2 cellular contexts compared by ENCODE assay signal in the genomic region with DNA sequence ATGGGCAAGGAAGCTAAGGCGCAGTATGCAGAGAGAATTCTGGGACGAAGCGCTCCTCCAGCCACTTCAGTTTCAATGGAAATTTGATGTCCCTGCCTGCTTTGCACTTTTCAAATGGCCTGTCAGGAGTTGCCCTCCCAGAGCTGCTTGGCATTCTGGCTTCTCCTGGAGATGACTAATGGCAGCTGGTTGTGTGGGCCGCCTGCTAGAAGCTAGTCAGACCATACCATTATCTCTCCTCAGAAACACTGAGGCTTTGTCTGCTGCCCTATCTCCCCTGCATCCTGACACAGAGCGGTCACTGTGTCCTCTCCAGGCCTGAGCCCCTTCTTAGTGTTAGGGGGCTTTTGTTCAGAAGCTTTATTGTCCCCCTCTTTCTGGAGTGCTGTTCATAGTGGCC.
TF ChIP-seq lines count a peak whose summit lies in the region.

No MANE protein-coding gene starts in this region.

TF ChIP-seq in GM23338, 12 proteins besides CTCF, POLR2A, EP300 and RAD21 (continued from another document):
- TF ChIP-seq, protein P1, sequence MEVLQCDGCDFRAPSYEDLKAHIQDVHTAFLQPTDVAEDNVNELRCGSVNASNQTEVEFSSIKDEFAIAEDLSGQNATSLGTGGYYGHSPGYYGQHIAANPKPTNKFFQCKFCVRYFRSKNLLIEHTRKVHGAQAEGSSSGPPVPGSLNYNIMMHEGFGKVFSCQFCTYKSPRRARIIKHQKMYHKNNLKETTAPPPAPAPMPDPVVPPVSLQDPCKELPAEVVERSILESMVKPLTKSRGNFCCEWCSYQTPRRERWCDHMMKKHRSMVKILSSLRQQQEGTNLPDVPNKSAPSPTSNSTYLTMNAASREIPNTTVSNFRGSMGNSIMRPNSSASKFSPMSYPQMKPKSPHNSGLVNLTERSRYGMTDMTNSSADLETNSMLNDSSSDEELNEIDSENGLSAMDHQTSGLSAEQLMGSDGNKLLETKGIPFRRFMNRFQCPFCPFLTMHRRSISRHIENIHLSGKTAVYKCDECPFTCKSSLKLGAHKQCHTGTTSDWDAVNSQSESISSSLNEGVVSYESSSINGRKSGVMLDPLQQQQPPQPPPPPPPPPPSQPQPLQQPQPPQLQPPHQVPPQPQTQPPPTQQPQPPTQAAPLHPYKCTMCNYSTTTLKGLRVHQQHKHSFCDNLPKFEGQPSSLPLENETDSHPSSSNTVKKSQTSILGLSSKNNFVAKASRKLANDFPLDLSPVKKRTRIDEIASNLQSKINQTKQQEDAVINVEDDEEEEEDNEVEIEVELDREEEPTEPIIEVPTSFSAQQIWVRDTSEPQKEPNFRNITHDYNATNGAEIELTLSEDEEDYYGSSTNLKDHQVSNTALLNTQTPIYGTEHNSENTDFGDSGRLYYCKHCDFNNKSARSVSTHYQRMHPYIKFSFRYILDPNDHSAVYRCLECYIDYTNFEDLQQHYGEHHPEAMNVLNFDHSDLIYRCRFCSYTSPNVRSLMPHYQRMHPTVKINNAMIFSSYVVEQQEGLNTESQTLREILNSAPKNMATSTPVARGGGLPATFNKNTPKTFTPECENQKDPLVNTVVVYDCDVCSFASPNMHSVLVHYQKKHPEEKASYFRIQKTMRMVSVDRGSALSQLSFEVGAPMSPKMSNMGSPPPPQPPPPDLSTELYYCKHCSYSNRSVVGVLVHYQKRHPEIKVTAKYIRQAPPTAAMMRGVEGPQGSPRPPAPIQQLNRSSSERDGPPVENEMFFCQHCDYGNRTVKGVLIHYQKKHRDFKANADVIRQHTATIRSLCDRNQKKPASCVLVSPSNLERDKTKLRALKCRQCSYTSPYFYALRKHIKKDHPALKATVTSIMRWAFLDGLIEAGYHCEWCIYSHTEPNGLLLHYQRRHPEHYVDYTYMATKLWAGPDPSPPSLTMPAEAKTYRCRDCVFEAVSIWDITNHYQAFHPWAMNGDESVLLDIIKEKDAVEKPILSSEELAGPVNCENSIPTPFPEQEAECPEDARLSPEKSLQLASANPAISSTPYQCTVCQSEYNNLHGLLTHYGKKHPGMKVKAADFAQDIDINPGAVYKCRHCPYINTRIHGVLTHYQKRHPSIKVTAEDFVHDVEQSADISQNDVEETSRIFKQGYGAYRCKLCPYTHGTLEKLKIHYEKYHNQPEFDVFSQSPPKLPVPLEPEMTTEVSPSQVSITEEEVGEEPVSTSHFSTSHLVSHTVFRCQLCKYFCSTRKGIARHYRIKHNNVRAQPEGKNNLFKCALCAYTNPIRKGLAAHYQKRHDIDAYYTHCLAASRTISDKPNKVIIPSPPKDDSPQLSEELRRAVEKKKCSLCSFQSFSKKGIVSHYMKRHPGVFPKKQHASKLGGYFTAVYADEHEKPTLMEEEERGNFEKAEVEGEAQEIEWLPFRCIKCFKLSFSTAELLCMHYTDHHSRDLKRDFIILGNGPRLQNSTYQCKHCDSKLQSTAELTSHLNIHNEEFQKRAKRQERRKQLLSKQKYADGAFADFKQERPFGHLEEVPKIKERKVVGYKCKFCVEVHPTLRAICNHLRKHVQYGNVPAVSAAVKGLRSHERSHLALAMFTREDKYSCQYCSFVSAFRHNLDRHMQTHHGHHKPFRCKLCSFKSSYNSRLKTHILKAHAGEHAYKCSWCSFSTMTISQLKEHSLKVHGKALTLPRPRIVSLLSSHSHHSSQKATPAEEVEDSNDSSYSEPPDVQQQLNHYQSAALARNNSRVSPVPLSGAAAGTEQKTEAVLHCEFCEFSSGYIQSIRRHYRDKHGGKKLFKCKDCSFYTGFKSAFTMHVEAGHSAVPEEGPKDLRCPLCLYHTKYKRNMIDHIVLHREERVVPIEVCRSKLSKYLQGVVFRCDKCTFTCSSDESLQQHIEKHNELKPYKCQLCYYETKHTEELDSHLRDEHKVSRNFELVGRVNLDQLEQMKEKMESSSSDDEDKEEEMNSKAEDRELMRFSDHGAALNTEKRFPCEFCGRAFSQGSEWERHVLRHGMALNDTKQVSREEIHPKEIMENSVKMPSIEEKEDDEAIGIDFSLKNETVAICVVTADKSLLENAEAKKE (CRISPR knock-in tag; IDR thresholded peaks at IDR 0.05) = no peak
- TF ChIP-seq CREB1 (CRISPR knock-in tag; IDR thresholded peaks at IDR 0.05; ENCODE audit: low read depth) (no peak), ZNF114 (CRISPR knock-in tag; IDR thresholded peaks at IDR 0.05) (no peak), EZH2 (IDR thresholded peaks at IDR 0.05; ENCODE audit: low read depth, unreplicated experiment) (no peak), NANOG (IDR thresholded peaks at IDR 0.05; ENCODE audit: borderline replicate concordance) (no peak), STAT1 (IDR thresholded peaks at IDR 0.05; ENCODE audit: unreplicated experiment) (no peak), ZNF331 (CRISPR knock-in tag; IDR thresholded peaks at IDR 0.05; ENCODE audit: low read depth) (no peak), EZH2phosphoT487 (IDR thresholded peaks at IDR 0.05; ENCODE audit: unreplicated experiment) (no peak)
- TF ChIP-seq, protein P2, sequence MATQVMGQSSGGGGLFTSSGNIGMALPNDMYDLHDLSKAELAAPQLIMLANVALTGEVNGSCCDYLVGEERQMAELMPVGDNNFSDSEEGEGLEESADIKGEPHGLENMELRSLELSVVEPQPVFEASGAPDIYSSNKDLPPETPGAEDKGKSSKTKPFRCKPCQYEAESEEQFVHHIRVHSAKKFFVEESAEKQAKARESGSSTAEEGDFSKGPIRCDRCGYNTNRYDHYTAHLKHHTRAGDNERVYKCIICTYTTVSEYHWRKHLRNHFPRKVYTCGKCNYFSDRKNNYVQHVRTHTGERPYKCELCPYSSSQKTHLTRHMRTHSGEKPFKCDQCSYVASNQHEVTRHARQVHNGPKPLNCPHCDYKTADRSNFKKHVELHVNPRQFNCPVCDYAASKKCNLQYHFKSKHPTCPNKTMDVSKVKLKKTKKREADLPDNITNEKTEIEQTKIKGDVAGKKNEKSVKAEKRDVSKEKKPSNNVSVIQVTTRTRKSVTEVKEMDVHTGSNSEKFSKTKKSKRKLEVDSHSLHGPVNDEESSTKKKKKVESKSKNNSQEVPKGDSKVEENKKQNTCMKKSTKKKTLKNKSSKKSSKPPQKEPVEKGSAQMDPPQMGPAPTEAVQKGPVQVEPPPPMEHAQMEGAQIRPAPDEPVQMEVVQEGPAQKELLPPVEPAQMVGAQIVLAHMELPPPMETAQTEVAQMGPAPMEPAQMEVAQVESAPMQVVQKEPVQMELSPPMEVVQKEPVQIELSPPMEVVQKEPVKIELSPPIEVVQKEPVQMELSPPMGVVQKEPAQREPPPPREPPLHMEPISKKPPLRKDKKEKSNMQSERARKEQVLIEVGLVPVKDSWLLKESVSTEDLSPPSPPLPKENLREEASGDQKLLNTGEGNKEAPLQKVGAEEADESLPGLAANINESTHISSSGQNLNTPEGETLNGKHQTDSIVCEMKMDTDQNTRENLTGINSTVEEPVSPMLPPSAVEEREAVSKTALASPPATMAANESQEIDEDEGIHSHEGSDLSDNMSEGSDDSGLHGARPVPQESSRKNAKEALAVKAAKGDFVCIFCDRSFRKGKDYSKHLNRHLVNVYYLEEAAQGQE (IDR thresholded peaks at IDR 0.05; ENCODE audit: unreplicated experiment) = no peak
- TF ChIP-seq, protein P3, sequence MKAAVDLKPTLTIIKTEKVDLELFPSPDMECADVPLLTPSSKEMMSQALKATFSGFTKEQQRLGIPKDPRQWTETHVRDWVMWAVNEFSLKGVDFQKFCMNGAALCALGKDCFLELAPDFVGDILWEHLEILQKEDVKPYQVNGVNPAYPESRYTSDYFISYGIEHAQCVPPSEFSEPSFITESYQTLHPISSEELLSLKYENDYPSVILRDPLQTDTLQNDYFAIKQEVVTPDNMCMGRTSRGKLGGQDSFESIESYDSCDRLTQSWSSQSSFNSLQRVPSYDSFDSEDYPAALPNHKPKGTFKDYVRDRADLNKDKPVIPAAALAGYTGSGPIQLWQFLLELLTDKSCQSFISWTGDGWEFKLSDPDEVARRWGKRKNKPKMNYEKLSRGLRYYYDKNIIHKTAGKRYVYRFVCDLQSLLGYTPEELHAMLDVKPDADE (IDR thresholded peaks at IDR 0.05) = no peak

TF ChIP-seq in SK-N-SH, 30 proteins besides CTCF, POLR2A, EP300 and RAD21 (continued from another document):
- TF ChIP-seq, protein P2 (IDR thresholded peaks at IDR 0.05; ENCODE audit: low read depth, low read length) = no peak
- TF ChIP-seq, protein P4, sequence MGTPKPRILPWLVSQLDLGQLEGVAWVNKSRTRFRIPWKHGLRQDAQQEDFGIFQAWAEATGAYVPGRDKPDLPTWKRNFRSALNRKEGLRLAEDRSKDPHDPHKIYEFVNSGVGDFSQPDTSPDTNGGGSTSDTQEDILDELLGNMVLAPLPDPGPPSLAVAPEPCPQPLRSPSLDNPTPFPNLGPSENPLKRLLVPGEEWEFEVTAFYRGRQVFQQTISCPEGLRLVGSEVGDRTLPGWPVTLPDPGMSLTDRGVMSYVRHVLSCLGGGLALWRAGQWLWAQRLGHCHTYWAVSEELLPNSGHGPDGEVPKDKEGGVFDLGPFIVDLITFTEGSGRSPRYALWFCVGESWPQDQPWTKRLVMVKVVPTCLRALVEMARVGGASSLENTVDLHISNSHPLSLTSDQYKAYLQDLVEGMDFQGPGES (IDR thresholded peaks at IDR 0.05; ENCODE audit: low read depth, low read length) = no peak
- TF ChIP-seq RFX5 (IDR thresholded peaks at IDR 0.05; ENCODE audit: low read length) = no peak
- TF ChIP-seq GATA2 (CRISPR knock-in tag; IDR thresholded peaks at IDR 0.05) = no peak
- TF ChIP-seq GABPA (IDR thresholded peaks at IDR 0.05; ENCODE audit: low read depth) = no peak
- TF ChIP-seq, protein P5, sequence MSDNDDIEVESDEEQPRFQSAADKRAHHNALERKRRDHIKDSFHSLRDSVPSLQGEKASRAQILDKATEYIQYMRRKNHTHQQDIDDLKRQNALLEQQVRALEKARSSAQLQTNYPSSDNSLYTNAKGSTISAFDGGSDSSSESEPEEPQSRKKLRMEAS (IDR thresholded peaks at IDR 0.05; ENCODE audit: low read depth) = peak; percentile 77
- TF ChIP-seq, protein P6, sequence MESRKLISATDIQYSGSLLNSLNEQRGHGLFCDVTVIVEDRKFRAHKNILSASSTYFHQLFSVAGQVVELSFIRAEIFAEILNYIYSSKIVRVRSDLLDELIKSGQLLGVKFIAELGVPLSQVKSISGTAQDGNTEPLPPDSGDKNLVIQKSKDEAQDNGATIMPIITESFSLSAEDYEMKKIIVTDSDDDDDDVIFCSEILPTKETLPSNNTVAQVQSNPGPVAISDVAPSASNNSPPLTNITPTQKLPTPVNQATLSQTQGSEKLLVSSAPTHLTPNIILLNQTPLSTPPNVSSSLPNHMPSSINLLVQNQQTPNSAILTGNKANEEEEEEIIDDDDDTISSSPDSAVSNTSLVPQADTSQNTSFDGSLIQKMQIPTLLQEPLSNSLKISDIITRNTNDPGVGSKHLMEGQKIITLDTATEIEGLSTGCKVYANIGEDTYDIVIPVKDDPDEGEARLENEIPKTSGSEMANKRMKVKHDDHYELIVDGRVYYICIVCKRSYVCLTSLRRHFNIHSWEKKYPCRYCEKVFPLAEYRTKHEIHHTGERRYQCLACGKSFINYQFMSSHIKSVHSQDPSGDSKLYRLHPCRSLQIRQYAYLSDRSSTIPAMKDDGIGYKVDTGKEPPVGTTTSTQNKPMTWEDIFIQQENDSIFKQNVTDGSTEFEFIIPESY (IDR thresholded peaks at IDR 0.05; ENCODE audit: borderline replicate concordance, low read depth) = no peak
- TF ChIP-seq YY1 (IDR thresholded peaks at IDR 0.05; ENCODE audit: low read depth) = 0 out of 2 replicates have a peak, but pooled peaks have one; percentile 32
- TF ChIP-seq TCF12 (IDR thresholded peaks at IDR 0.05) = peak; percentile 59
- TF ChIP-seq FOSL2 (IDR thresholded peaks at IDR 0.05; ENCODE audit: borderline replicate concordance, low read depth) = peak; percentile 50; the same call in 1 of the 2 replicates
- no peak for TF ChIP-seq FOXJ3 (CRISPR knock-in tag; IDR thresholded peaks at IDR 0.05)
